In genomic region chr15:27846722-27847420, GRCh38 we compare ENCODE assay signal across 25 cellular contexts.
"Had no signal": no experiment of that assay in that cellular context is flagged by ENCODE, and none has a peak within 500 bp of the region (broad histone marks: within the 10 kb centered on the region; RNA-seq: fewer than 3 reads in every experiment).

No MANE protein-coding gene starts in this region.

- H3K27me3 Mint-ChIP-seq: activated naive CD8-positive, alpha-beta T cell treated with anti-CD3 and anti-CD28 coated beads, Interleukin-2, amount 50 U/mL, for 24 hours; T-helper 17 cell had no signal

- H3K27ac Mint-ChIP-seq: activated CD8-positive, alpha-beta T cell treated with anti-CD3 and anti-CD28 coated beads, Interleukin-2, amount 10 ng/mL, durations not matched to agents 7 days and 5 days; activated naive CD4-positive, alpha-beta T cell treated with anti-CD3 and anti-CD28 coated beads, Interleukin-2, amount 50 U/mL, for 72 hours; activated naive CD8-positive, alpha-beta T cell treated with anti-CD3 and anti-CD28 coated beads, Interleukin-2, amount 50 U/mL, for 24 hours; T-helper 17 cell; WTC11 had no signal

- H3K36me3 Mint-ChIP-seq: brain, WTC11 had no signal

- H3K9me3 ChIP-seq: ascending aorta had no signal

- H3K4me3 Mint-ChIP-seq: activated CD8-positive, alpha-beta T cell treated with anti-CD3 and anti-CD28 coated beads, Interleukin-2, amount 10 ng/mL, durations not matched to agents 7 days and 5 days; activated naive CD8-positive, alpha-beta T cell treated with anti-CD3 and anti-CD28 coated beads, Interleukin-2, amount 50 U/mL, for 24 hours; brain; T-helper 17 cell; WTC11 had no signal

- H3K9me3 Mint-ChIP-seq: activated naive CD8-positive, alpha-beta T cell treated with anti-CD3 and anti-CD28 coated beads, Interleukin-2, amount 50 U/mL, for 24 hours had no signal

- FAIRE-seq: RCC 7860 had no signal

- H3K4me1 ChIP-seq: ascending aorta had no signal

- H3K36me3 ChIP-seq: ascending aorta had no signal

- H3K4me1 Mint-ChIP-seq: activated naive CD8-positive, alpha-beta T cell treated with anti-CD3 and anti-CD28 coated beads, Interleukin-2, amount 50 U/mL, for 24 hours; T-helper 17 cell; WTC11 had no signal

- H3K27ac ChIP-seq: ascending aorta had no signal

- DNase-seq: activated CD4-positive, alpha-beta T cell treated with anti-CD3 and anti-CD28 coated beads for 48 hours; activated CD4-positive, alpha-beta T cell treated with anti-CD3 and anti-CD28 coated beads, Interleukin-2, amount 50 U/mL, for 4 hours; activated CD4-positive, CD25-positive, alpha-beta regulatory T cell treated with anti-CD3 and anti-CD28 coated beads, Interleukin-2, amount 50 U/mL, for 72 hours; activated CD8-positive, alpha-beta memory T cell treated with anti-CD3 and anti-CD28 coated beads, Interleukin-2, amount 50 U/mL, for 48 hours; activated CD8-positive, alpha-beta T cell treated with anti-CD3 and anti-CD28 coated beads, Interleukin-2, amount 10 ng/mL, durations not matched to agents 7 days and 5 days; activated naive CD4-positive, alpha-beta T cell treated with Interleukin-2 at 50 U/mL for 16 hours; activated naive CD8-positive, alpha-beta T cell treated with anti-CD3 and anti-CD28 coated beads, Interleukin-2, amount 50 U/mL, for 24 hours; activated T-cell treated with anti-CD3 and anti-CD28 coated beads, Interleukin-2, amount 50 U/mL, for 1 hour; amniotic stem cell; IMR-90; Kasumi-1; KBM-7; NCI-H1105 treated with DMSO at 0.1 percent for 48 hours; NCI-H1436 treated with DMSO at 0.1 percent for 48 hours; NCI-H187; NCI-H226; NCI-H526; SIG-M5; T-helper 17 cell; T-helper 9 cell had no signal

- H3K27me3 ChIP-seq: ascending aorta had no signal

- H3K4me3 ChIP-seq: ascending aorta had no signal
